Comparison of ENCODE assay signal across 8 cellular contexts in the genomic region with DNA sequence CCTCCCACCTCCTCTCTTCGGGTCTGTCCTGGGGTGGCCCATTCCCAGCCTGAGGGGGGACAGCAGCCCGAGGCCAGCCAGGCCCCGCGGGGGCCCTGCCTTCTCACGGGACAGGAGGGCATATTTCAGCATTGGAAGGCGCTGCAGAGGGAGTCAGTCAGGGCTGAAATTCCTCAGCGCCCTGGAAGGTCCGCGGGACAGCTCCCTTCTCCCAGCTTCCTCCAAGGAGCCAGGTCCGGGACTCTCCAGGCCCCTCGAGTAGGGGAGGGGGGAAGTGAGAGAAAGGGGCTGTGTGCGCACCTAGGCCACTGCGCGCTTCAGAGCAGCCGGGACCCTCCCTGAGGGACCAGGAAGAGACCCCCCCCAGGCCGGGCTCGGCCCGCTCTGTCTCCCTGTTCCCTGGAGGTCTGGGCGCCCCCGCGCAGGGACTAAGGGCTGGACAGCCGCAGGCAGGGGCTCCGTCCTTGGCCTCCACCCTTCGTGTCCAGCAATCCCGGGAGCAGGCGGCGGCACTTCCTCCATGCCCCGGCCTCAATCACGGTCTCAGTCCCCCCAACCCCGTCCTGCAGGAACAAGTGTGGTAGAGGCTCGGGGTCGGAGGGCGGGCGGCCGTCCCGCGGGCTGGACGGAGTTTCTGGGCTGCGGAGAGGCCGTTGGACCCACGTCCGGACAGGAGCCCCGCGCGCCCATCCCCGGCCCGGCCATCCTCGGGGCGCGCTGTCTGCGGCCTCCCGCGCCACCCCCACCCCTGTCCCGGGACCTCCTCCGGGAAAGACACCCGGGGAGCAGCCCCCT. TPM values are rescaled to one million over a fixed set of nuclear protein-coding genes. Genes with fewer than 3 reads are reported as not detected.
DNase-seq lines count a peak whose midpoint lies in the region; ATAC-seq and TF ChIP-seq lines count a peak whose summit lies in the region.

No MANE protein-coding gene starts in this region.

- no peaks in the 10 kb centered on the region for H3K9me3 ChIP-seq in tibial artery

- peaks cover 0 to 44% (median 37%) of the 10 kb centered on the region in 4 donors for H3K4me1 ChIP-seq in tibial artery

- H3K27ac Mint-ChIP-seq in activated CD4-positive, alpha-beta T cell treated with anti-CD3 and anti-CD28 coated beads for 36 hours, result no peak overlapping the region
- no peak overlapping the region for H3K27ac Mint-ChIP-seq in activated CD4-positive, alpha-beta T cell treated with anti-CD3 and anti-CD28 coated beads, Interleukin-2, amount 10 ng/mL, durations not matched to agents 7 days and 5 days
- no peak overlapping the region for H3K27ac Mint-ChIP-seq in chondrocyte (ENCODE audit: unreplicated experiment)
- H3K27ac Mint-ChIP-seq in memory B cell, result no peak overlapping the region
- H3K27ac Mint-ChIP-seq in osteocyte (ENCODE audit: unreplicated experiment), result no peak overlapping the region

- H3K4me3 Mint-ChIP-seq in activated CD4-positive, alpha-beta T cell treated with anti-CD3 and anti-CD28 coated beads for 36 hours, result no peak overlapping the region
- no peak overlapping the region for H3K4me3 Mint-ChIP-seq in activated CD4-positive, alpha-beta T cell treated with anti-CD3 and anti-CD28 coated beads, Interleukin-2, amount 10 ng/mL, durations not matched to agents 7 days and 5 days
- no peak overlapping the region for H3K4me3 Mint-ChIP-seq in chondrocyte (ENCODE audit: unreplicated experiment)
- H3K4me3 Mint-ChIP-seq in memory B cell, result peak overlapping the region; percentile 75
- no peak overlapping the region for H3K4me3 Mint-ChIP-seq in osteocyte (ENCODE audit: unreplicated experiment)

- H3K36me3 Mint-ChIP-seq in activated CD4-positive, alpha-beta T cell treated with anti-CD3 and anti-CD28 coated beads for 36 hours (ENCODE audit: low read depth), result no peaks in the 10 kb centered on the region
- H3K36me3 Mint-ChIP-seq in activated CD4-positive, alpha-beta T cell treated with anti-CD3 and anti-CD28 coated beads, Interleukin-2, amount 10 ng/mL, durations not matched to agents 7 days and 5 days (ENCODE audit: low read depth), result no peaks in the 10 kb centered on the region
- no peaks in the 10 kb centered on the region for H3K36me3 Mint-ChIP-seq in chondrocyte (ENCODE audit: low read depth)
- H3K36me3 Mint-ChIP-seq in memory B cell, result peaks cover 3% of the 10 kb centered on the region
- H3K36me3 Mint-ChIP-seq in osteocyte (ENCODE audit: unreplicated experiment), result no peaks in the 10 kb centered on the region

- H3K9me3 Mint-ChIP-seq in activated CD4-positive, alpha-beta T cell treated with anti-CD3 and anti-CD28 coated beads for 36 hours (ENCODE audit: low read depth), result no peaks in the 10 kb centered on the region
- no peaks in the 10 kb centered on the region for H3K9me3 Mint-ChIP-seq in activated CD4-positive, alpha-beta T cell treated with anti-CD3 and anti-CD28 coated beads, Interleukin-2, amount 10 ng/mL, durations not matched to agents 7 days and 5 days
- H3K9me3 Mint-ChIP-seq in chondrocyte (ENCODE audit: low read depth), result peaks cover 5% of the 10 kb centered on the region
- no peaks in the 10 kb centered on the region for H3K9me3 Mint-ChIP-seq in memory B cell
- H3K9me3 Mint-ChIP-seq in osteocyte (ENCODE audit: unreplicated experiment), result no peaks in the 10 kb centered on the region

- intact Hi-C loops in activated CD4-positive, alpha-beta T cell treated with anti-CD3 and anti-CD28 coated beads for 36 hours (cut with DNase I, micrococcal nuclease), result loop anchor here (1.0 to 10.0 kb wide), 6 partner anchors 91 to 681 kb away; partner anchors contain the start of genes MAD1L1 (in 1 of the 2) and PSMG3 (in 1 of the 2)
- intact Hi-C loops in tibial artery (cut with DNase I; ENCODE audit: low total_unique reads), result no loop called here

- H3K4me3 ChIP-seq in tibial artery, result peak overlapping the region; percentile 43 to 60

- ATAC-seq in activated CD4-positive, alpha-beta T cell treated with anti-CD3 and anti-CD28 coated beads for 36 hours, result no peak
- ATAC-seq in memory B cell (ENCODE audit: low read depth), result no peak

- H3K4me1 Mint-ChIP-seq in activated CD4-positive, alpha-beta T cell treated with anti-CD3 and anti-CD28 coated beads for 36 hours, result peaks cover 7% of the 10 kb centered on the region
- H3K4me1 Mint-ChIP-seq in activated CD4-positive, alpha-beta T cell treated with anti-CD3 and anti-CD28 coated beads, Interleukin-2, amount 10 ng/mL, durations not matched to agents 7 days and 5 days, result peaks cover 7% of the 10 kb centered on the region
- H3K4me1 Mint-ChIP-seq in chondrocyte (ENCODE audit: low read depth) (peaks cover 5% of the 10 kb centered on the region), memory B cell (peaks cover 8% of the 10 kb centered on the region), osteocyte (ENCODE audit: unreplicated experiment) (peaks cover 8% of the 10 kb centered on the region)

- CTCF ChIA-PET in activated CD4-positive, alpha-beta T cell treated with anti-CD3 and anti-CD28 coated beads for 36 hours (lab: Charles Lee), result interaction anchor here (0.6 kb wide), 1 partner anchor 149 kb away, joined by 3 read pairs; no protein-coding TSS in a partner anchor
- CTCF ChIA-PET in activated CD4-positive, alpha-beta T cell treated with anti-CD3 and anti-CD28 coated beads, Interleukin-2, amount 10 ng/mL, durations not matched to agents 7 days and 5 days (lab: Charles Lee), result no interaction called here

- H3K27me3 ChIP-seq in tibial artery, result peaks cover 0 to 78% of the 10 kb centered on the region in 2 donors

- POLR2A ChIA-PET in activated CD4-positive, alpha-beta T cell treated with anti-CD3 and anti-CD28 coated beads for 36 hours (lab: Charles Lee), result no interaction called here
- POLR2A ChIA-PET in activated CD4-positive, alpha-beta T cell treated with anti-CD3 and anti-CD28 coated beads, Interleukin-2, amount 10 ng/mL, durations not matched to agents 7 days and 5 days (lab: Charles Lee), result no interaction called here

- H3K27ac ChIP-seq in tibial artery, result no peak overlapping the region

- no peaks in the 10 kb centered on the region for H3K36me3 ChIP-seq in tibial artery

- no peak for TF ChIP-seq CTCF in chondrocyte (IDR thresholded peaks at IDR 0.05)
- no peak for TF ChIP-seq CTCF in tibial artery (IDR thresholded peaks at IDR 0.05)
- TF ChIP-seq CTCF in osteocyte (IDR thresholded peaks at IDR 0.05), result no peak

- peaks cover 23% of the 10 kb centered on the region for H3K27me3 Mint-ChIP-seq in activated CD4-positive, alpha-beta T cell treated with anti-CD3 and anti-CD28 coated beads for 36 hours
- H3K27me3 Mint-ChIP-seq in activated CD4-positive, alpha-beta T cell treated with anti-CD3 and anti-CD28 coated beads, Interleukin-2, amount 10 ng/mL, durations not matched to agents 7 days and 5 days, result peaks cover 43% of the 10 kb centered on the region
- H3K27me3 Mint-ChIP-seq in chondrocyte (ENCODE audit: low read depth) (peaks cover 22% of the 10 kb centered on the region), memory B cell (peaks cover 12% of the 10 kb centered on the region), osteocyte (ENCODE audit: unreplicated experiment) (peaks cover 33% of the 10 kb centered on the region)

- DNase-seq in activated CD4-positive, alpha-beta T cell treated with anti-CD3 and anti-CD28 coated beads for 36 hours, result peak; percentile 16
- DNase-seq in activated CD4-positive, alpha-beta T cell treated with anti-CD3 and anti-CD28 coated beads, Interleukin-2, amount 10 ng/mL, durations not matched to agents 7 days and 5 days, result no peak
- DNase-seq in chondrocyte (ENCODE audit: low spot score) (peak; percentile 76), memory B cell (ENCODE audit: low spot score in 2 of 2) (no peak), tibial artery (peak; percentile 15 to 62), osteocyte (ENCODE audit: extremely low spot score, unreplicated experiment) (no peak), SHP77 (lab: John Stamatoyannopoulos, UW) (no peak), GOT3 (lab: John Stamatoyannopoulos, UW) (no peak)

RNA-seq across cellular contexts. Expression of gene ELFN1, which starts 6.0 kb away (rescaled TPM):
- under 1 TPM; 0.05 to 0.09 TPM for total RNA-seq in activated CD4-positive, alpha-beta T cell treated with anti-CD3 and anti-CD28 coated beads for 36 hours
- under 1 TPM in 1 of 2 experiments, not detected in 1; 0.07 TPM for total RNA-seq in activated CD4-positive, alpha-beta T cell treated with anti-CD3 and anti-CD28 coated beads, Interleukin-2, amount 10 ng/mL, durations not matched to agents 7 days and 5 days
- 0.65 to 0.72 TPM (median 0.68 TPM) in 3 replicates for total RNA-seq in chondrocyte
- total RNA-seq in osteocyte, result 0.62 and 0.73 TPM in 2 replicates

Comparison
In these comparisons a context has a peak if more than half of its experiments do, and no peak if none do; other contexts are left out.
1. DNase-seq: peak in activated CD4-positive, alpha-beta T cell treated with anti-CD3 and anti-CD28 coated beads for 36 hours (single experiment), chondrocyte (single experiment) and tibial artery (2 of 2); none in activated CD4-positive, alpha-beta T cell treated with anti-CD3 and anti-CD28 coated beads, Interleukin-2, amount 10 ng/mL, durations not matched to agents 7 days and 5 days (single experiment), memory B cell (0 of 2), osteocyte (single experiment), SHP77 (0 of 2) and GOT3 (single experiment).